Comparison of ENCODE assay signal across 1 cellular context in the genomic region with DNA sequence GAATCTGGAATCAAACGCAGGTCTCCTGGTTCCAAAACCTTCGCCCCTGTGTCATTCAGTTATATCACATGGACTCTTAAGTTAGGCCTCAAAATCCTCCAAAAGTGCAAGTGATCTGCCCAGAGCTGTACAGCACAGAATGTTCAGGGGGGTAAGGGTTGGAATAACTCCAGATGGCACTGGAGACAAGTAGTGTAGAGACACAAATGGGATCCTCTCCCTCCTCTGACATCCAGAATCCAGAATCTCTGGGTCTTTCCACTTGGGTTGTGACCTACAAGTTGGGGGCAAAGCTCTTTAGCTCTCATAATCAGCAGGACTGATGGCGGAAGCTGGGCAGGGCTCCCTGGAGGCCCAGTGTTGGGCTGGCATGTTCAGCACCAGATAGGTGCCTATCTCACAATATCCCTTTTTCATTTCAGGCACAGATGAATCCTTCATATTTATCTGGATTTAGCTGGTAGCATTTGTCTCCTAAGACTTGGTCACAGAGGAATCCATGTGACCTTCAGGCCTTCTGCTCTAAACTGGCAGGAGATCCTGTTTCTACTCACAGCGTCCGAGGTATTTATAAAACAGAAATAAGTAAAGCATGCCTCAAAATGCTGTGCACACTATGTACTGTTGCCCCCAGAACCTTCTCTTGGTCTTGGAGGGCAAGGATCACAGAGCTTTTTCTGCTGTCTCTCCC.
TF ChIP-seq lines count a peak whose summit lies in the region.

No MANE protein-coding gene starts in this region.

TF ChIP-seq in A549, 52 proteins besides CTCF, POLR2A, EP300 and RAD21 (continued from another document):
- TF ChIP-seq, protein P1, sequence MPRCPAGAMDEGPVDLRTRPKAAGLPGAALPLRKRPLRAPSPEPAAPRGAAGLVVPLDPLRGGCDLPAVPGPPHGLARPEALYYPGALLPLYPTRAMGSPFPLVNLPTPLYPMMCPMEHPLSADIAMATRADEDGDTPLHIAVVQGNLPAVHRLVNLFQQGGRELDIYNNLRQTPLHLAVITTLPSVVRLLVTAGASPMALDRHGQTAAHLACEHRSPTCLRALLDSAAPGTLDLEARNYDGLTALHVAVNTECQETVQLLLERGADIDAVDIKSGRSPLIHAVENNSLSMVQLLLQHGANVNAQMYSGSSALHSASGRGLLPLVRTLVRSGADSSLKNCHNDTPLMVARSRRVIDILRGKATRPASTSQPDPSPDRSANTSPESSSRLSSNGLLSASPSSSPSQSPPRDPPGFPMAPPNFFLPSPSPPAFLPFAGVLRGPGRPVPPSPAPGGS (IDR thresholded peaks at IDR 0.05): no peak
- TF ChIP-seq, protein P2, sequence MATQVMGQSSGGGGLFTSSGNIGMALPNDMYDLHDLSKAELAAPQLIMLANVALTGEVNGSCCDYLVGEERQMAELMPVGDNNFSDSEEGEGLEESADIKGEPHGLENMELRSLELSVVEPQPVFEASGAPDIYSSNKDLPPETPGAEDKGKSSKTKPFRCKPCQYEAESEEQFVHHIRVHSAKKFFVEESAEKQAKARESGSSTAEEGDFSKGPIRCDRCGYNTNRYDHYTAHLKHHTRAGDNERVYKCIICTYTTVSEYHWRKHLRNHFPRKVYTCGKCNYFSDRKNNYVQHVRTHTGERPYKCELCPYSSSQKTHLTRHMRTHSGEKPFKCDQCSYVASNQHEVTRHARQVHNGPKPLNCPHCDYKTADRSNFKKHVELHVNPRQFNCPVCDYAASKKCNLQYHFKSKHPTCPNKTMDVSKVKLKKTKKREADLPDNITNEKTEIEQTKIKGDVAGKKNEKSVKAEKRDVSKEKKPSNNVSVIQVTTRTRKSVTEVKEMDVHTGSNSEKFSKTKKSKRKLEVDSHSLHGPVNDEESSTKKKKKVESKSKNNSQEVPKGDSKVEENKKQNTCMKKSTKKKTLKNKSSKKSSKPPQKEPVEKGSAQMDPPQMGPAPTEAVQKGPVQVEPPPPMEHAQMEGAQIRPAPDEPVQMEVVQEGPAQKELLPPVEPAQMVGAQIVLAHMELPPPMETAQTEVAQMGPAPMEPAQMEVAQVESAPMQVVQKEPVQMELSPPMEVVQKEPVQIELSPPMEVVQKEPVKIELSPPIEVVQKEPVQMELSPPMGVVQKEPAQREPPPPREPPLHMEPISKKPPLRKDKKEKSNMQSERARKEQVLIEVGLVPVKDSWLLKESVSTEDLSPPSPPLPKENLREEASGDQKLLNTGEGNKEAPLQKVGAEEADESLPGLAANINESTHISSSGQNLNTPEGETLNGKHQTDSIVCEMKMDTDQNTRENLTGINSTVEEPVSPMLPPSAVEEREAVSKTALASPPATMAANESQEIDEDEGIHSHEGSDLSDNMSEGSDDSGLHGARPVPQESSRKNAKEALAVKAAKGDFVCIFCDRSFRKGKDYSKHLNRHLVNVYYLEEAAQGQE (IDR thresholded peaks at IDR 0.05): no peak
- TF ChIP-seq, protein P3, sequence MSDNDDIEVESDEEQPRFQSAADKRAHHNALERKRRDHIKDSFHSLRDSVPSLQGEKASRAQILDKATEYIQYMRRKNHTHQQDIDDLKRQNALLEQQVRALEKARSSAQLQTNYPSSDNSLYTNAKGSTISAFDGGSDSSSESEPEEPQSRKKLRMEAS (IDR thresholded peaks at IDR 0.05): no peak
- TF ChIP-seq SREBF2 (IDR thresholded peaks at IDR 0.05) (no peak), HMGXB4 (CRISPR knock-in tag; IDR thresholded peaks at IDR 0.05; ENCODE audit: borderline replicate concordance) (no peak), FOSL2 (IDR thresholded peaks at IDR 0.05) (no peak), FOSL2 (CRISPR knock-in tag; IDR thresholded peaks at IDR 0.05) (no peak), ZFP36 (IDR thresholded peaks at IDR 0.05; ENCODE audit: borderline replicate concordance, partially characterized antibody) (no peak)
